Comparison of ENCODE assay signal across 20 cellular contexts in genomic region chr11:8097926-8098325, GRCh38. TPM values are rescaled to one million over a fixed set of nuclear protein-coding genes. Genes with fewer than 3 reads are reported as not detected.
DNase-seq lines count a peak whose midpoint lies in the region; ATAC-seq and TF ChIP-seq lines count a peak whose summit lies in the region.
"Had no signal": no experiment of that assay in that cellular context is flagged by ENCODE, and none has a peak within 500 bp of the region (broad histone marks: within the 10 kb centered on the region; RNA-seq: fewer than 3 reads in every experiment).

No MANE protein-coding gene starts in this region.

- H3K79me2 ChIP-seq in osteoblast (ENCODE audit: insufficient read depth, low read length), result no peaks in the 10 kb centered on the region

- H3K4me1 Mint-ChIP-seq in activated CD8-positive, alpha-beta memory T cell treated with anti-CD3 and anti-CD28 coated beads, Interleukin-2, amount 10 ng/mL, durations not matched to agents 7 days and 5 days, result no peaks in the 10 kb centered on the region
- H3K4me1 Mint-ChIP-seq in type B pancreatic cell (ENCODE audit: unreplicated experiment), result peaks cover 7% of the 10 kb centered on the region

- H3K27ac Mint-ChIP-seq in activated CD8-positive, alpha-beta memory T cell treated with anti-CD3 and anti-CD28 coated beads, Interleukin-2, amount 10 ng/mL, durations not matched to agents 7 days and 5 days, result no peak overlapping the region
- H3K27ac Mint-ChIP-seq in type B pancreatic cell, result no peak overlapping the region

- H3K36me3 Mint-ChIP-seq in activated CD8-positive, alpha-beta memory T cell treated with anti-CD3 and anti-CD28 coated beads, Interleukin-2, amount 10 ng/mL, durations not matched to agents 7 days and 5 days, result no peaks in the 10 kb centered on the region
- peaks cover 6% of the 10 kb centered on the region for H3K36me3 Mint-ChIP-seq in type B pancreatic cell

- CTCF ChIA-PET in activated CD8-positive, alpha-beta memory T cell treated with anti-CD3 and anti-CD28 coated beads, Interleukin-2, amount 10 ng/mL, durations not matched to agents 7 days and 5 days (lab: Charles Lee), result interaction anchor here (1.8 to 14.7 kb wide), 6 partner anchors 8 to 91 kb away, joined by 4 to 210 read pairs (median 12); no protein-coding TSS in a partner anchor

- peaks cover 16% of the 10 kb centered on the region for H4K20me1 ChIP-seq in osteoblast (ENCODE audit: insufficient read depth, low read length)
- H4K20me1 ChIP-seq: BLaER1 had no signal

- H3K9me3 ChIP-seq in colonic mucosa, result no peaks in the 10 kb centered on the region
- no peaks in the 10 kb centered on the region for H3K9me3 ChIP-seq in osteoblast (ENCODE audit: low read depth, low read length)
- H3K9me3 ChIP-seq: BLaER1 had no signal

- no peak for ATAC-seq in activated CD8-positive, alpha-beta memory T cell treated with anti-CD3 and anti-CD28 coated beads, Interleukin-2, amount 10 ng/mL, durations not matched to agents 7 days and 5 days

- peak; percentile 31 for DNase-seq in activated CD8-positive, alpha-beta memory T cell treated with anti-CD3 and anti-CD28 coated beads, Interleukin-2, amount 10 ng/mL, durations not matched to agents 7 days and 5 days
- no peak for DNase-seq in activated CD8-positive, alpha-beta memory T cell treated with anti-CD3 and anti-CD28 coated beads, Interleukin-2, amount 50 U/mL, for 4 hours
- DNase-seq in colonic mucosa, result peak; percentile 15
- DNase-seq in osteoblast (ENCODE audit: insufficient read length, low spot score, missing footprints), result peak; percentile 42
- peak; percentile 37 for DNase-seq in type B pancreatic cell (ENCODE audit: extremely low spot score, unreplicated experiment)
- DNase-seq in T-helper 1 cell, result no peak
- no peak for DNase-seq in activated gamma-delta T cell (lab: John Stamatoyannopoulos, UW)
- DNase-seq in COLO829 (ENCODE audit: low spot score), result no peak
- DNase-seq: 8988T; CD8-positive, alpha-beta memory T cell; DMS 273 treated with DMSO at 0.1 percent for 48 hours; GF-D8; GOT3; KG1; NCI-H1048; NCI-H146; NCI-H2081 treated with DMSO at 0.1 percent for 48 hours; NCI-H510A treated with DMSO at 0.1 percent for 48 hours; NCI-H82 had no signal

- intact Hi-C loops in colonic mucosa (cut with DNase I), result loop anchor here (5.0 to 10.0 kb wide), 3 partner anchors 66 to 993 kb away; no protein-coding TSS in a partner anchor

- H3K4me3 Mint-ChIP-seq in activated CD8-positive, alpha-beta memory T cell treated with anti-CD3 and anti-CD28 coated beads, Interleukin-2, amount 10 ng/mL, durations not matched to agents 7 days and 5 days, result no peak overlapping the region
- no peak overlapping the region for H3K4me3 Mint-ChIP-seq in type B pancreatic cell
- H3K4me3 Mint-ChIP-seq: CD8-positive, alpha-beta memory T cell had no signal

- no peaks in the 10 kb centered on the region for H3K27me3 Mint-ChIP-seq in activated CD8-positive, alpha-beta memory T cell treated with anti-CD3 and anti-CD28 coated beads, Interleukin-2, amount 10 ng/mL, durations not matched to agents 7 days and 5 days
- H3K27me3 Mint-ChIP-seq in type B pancreatic cell, result no peaks in the 10 kb centered on the region
- H3K27me3 Mint-ChIP-seq: CD8-positive, alpha-beta memory T cell had no signal

- H3K27me3 ChIP-seq in colonic mucosa (no peaks in the 10 kb centered on the region), osteoblast (ENCODE audit: insufficient read depth, low read length) (no peaks in the 10 kb centered on the region)
- H3K27me3 ChIP-seq: BLaER1 had no signal

- no peak overlapping the region for H2AFZ ChIP-seq in osteoblast (ENCODE audit: low read length)

- no peak overlapping the region for H3K4me2 ChIP-seq in osteoblast (ENCODE audit: insufficient read depth, low read length)
- H3K4me2 ChIP-seq: BLaER1 had no signal

- H3K36me3 ChIP-seq in colonic mucosa, result no peaks in the 10 kb centered on the region
- H3K36me3 ChIP-seq in osteoblast (ENCODE audit: insufficient read depth, low read length), result peaks cover 39% of the 10 kb centered on the region

- no peak overlapping the region for H3K27ac ChIP-seq in colonic mucosa
- peak overlapping the region; percentile 60 for H3K27ac ChIP-seq in osteoblast (ENCODE audit: low read depth, low read length)
- H3K27ac ChIP-seq: BLaER1 had no signal

- no peak overlapping the region for H3K9ac ChIP-seq in colonic mucosa (ENCODE audit: low read depth in 2 of 2, low read length in 2 of 2)
- H3K9ac ChIP-seq: BLaER1 had no signal

- H3K4me3 ChIP-seq in colonic mucosa, result no peak overlapping the region
- H3K4me3 ChIP-seq in osteoblast (ENCODE audit: insufficient read depth, low read length), result no peak overlapping the region
- H3K4me3 ChIP-seq: BLaER1 had no signal

- no peak for TF ChIP-seq CTCF in colonic mucosa (IDR thresholded peaks at IDR 0.05)
- no peak for TF ChIP-seq CTCF in osteoblast (IDR thresholded peaks at IDR 0.05; ENCODE audit: extremely low read depth, low read depth, low read length)
- no peak for TF ChIP-seq CTCF in type B pancreatic cell (conservative IDR thresholded peaks at IDR 0.05)

- H3K4me1 ChIP-seq in colonic mucosa (no peaks in the 10 kb centered on the region), osteoblast (ENCODE audit: insufficient read depth, low read length) (peaks cover 17% of the 10 kb centered on the region)

- no peaks in the 10 kb centered on the region for H3K9me3 Mint-ChIP-seq in activated CD8-positive, alpha-beta memory T cell treated with anti-CD3 and anti-CD28 coated beads, Interleukin-2, amount 10 ng/mL, durations not matched to agents 7 days and 5 days (ENCODE audit: low read depth)
- H3K9me3 Mint-ChIP-seq in type B pancreatic cell, result no peaks in the 10 kb centered on the region
- H3K9me3 Mint-ChIP-seq: CD8-positive, alpha-beta memory T cell had no signal

RNA-seq across cellular contexts. Expression of gene TUB, which starts 16.9 kb away (rescaled TPM):
- under 1 TPM; 0.07 to 0.09 TPM for total RNA-seq in activated CD8-positive, alpha-beta memory T cell treated with anti-CD3 and anti-CD28 coated beads, Interleukin-2, amount 10 ng/mL, durations not matched to agents 7 days and 5 days
- total RNA-seq in colonic mucosa, result 1 to 10 TPM; 1.2 to 1.4 TPM
- total RNA-seq in osteoblast, result 19.2 and 23.5 TPM in 2 replicates
- 11.5 and 28.8 TPM in 2 replicates for total RNA-seq in type B pancreatic cell (ENCODE audit: low replicate concordance)

Comparison
In these comparisons a context has a peak if more than half of its experiments do, and no peak if none do; other contexts are left out.
1. DNase-seq: peak in activated CD8-positive, alpha-beta memory T cell treated with anti-CD3 and anti-CD28 coated beads, Interleukin-2, amount 10 ng/mL, durations not matched to agents 7 days and 5 days (single experiment), colonic mucosa (single experiment), osteoblast (single experiment) and type B pancreatic cell (single experiment); none in activated CD8-positive, alpha-beta memory T cell treated with anti-CD3 and anti-CD28 coated beads, Interleukin-2, amount 50 U/mL, for 4 hours (single experiment), T-helper 1 cell (0 of 5), activated gamma-delta T cell (single experiment) and COLO829 (single experiment).